ENCODE assay signal across 8 cellular contexts in the genomic region with DNA sequence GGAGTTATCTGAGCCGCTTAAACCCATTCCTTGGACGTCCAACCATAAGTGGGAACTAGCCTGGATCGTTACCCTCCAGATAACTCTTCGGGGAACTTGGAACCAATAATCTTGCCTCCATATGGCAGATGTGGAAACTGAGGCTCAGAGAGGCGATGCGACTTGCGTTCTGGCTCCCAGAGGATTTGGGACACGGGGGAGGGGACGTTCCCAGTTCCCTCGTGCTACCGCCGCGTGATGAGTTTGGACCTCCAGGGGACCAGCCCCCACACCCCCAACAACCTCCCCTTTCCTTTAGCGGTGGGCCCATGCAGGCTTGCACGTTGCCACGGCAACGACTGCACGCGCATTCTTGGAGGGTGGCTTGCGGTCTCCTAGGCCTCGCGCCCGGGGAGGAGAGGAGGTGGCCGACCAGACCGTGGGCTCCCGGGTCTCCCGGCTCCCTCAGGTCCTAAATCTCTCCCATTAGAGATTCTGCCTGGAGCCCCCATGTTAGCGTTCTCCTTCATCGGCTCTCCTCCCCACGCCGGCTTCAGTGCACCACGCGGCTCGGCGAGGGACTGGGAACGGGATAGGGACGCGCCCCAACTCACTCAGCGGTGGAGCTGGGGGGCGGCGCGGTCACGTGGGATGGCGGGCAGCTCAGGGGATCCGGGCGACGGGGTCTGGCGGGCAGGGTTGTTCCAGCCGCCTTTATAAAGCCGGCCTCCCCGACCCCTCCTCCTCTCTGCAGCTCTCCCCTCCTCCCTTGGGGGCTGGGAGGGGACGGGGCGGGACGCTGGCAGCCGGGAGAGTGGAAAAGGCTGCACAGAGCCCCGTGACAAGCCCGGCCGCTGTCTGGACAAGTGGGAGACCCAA. TPM values are rescaled to one million over a fixed set of nuclear protein-coding genes. Genes with fewer than 3 reads are reported as not detected.
DNase-seq lines count a peak whose midpoint lies in the region; TF ChIP-seq lines count a peak whose summit lies in the region.

A gene with protein sequence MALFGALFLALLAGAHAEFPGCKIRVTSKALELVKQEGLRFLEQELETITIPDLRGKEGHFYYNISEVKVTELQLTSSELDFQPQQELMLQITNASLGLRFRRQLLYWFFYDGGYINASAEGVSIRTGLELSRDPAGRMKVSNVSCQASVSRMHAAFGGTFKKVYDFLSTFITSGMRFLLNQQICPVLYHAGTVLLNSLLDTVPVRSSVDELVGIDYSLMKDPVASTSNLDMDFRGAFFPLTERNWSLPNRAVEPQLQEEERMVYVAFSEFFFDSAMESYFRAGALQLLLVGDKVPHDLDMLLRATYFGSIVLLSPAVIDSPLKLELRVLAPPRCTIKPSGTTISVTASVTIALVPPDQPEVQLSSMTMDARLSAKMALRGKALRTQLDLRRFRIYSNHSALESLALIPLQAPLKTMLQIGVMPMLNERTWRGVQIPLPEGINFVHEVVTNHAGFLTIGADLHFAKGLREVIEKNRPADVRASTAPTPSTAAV (minus strand): TSS at position 670 of the 858 bp plus-strand sequence. CDS start 703 bp downstream, outside the sequence.

- TF ChIP-seq CTCF in retinal pigment epithelial cell (conservative IDR thresholded peaks at IDR 0.05; ENCODE audit: low read depth, low read length), result no peak

- no peaks in the 10 kb centered on the region for H3K27me3 ChIP-seq in SJSA1 (replicated peaks)

- no peaks in the 10 kb centered on the region for H3K36me3 ChIP-seq in SJSA1

- H3K4me1 ChIP-seq in SJSA1 (replicated peaks), result peaks cover 13% of the 10 kb centered on the region

- H3K4me3 ChIP-seq in SJSA1 (peak within 1 kb of the TSS; percentile 27), retinal pigment epithelial cell (ENCODE audit: low read length) (peak within 1 kb of the TSS; percentile 66)

- DNase-seq in activated T-cell treated with anti-CD3 and anti-CD28 coated beads for 48 hours (ENCODE audit: low read depth), result peak; percentile 25
- DNase-seq in activated T-cell treated with anti-CD3 and anti-CD28 coated beads for 4 hours, result no peak
- DNase-seq in SJSA1 (ENCODE audit: low read depth in 1 of 2, low spot score in 2 of 2), result peak; percentile 56 to 74
- peak in 50 of 61 donors; percentile 10 to 83 (median 47) for DNase-seq in caudate nucleus (lab: John Stamatoyannopoulos, UW)
- peak; percentile 67 for DNase-seq in iPS-NIHi11 (ENCODE audit: low spot score)
- DNase-seq in retinal pigment epithelial cell (ENCODE audit: low read depth), result no peak
- DNase-seq in NCI-H187 (lab: John Stamatoyannopoulos, UW), result no peak
- DNase-seq in NCI-H1436 treated with DMSO at 0.1 percent for 48 hours (lab: John Stamatoyannopoulos, UW), result no peak

- H3K27ac ChIP-seq in SJSA1 (no peak within 1 kb of the TSS), caudate nucleus (ENCODE audit: low read depth, low read length) (peak within 1 kb of the TSS; percentile 87)

- no peaks in the 10 kb centered on the region for H3K9me3 ChIP-seq in SJSA1 (replicated peaks)

RNA-seq across cellular contexts. Expression of the gene that starts here (rescaled TPM):
- 4.2 and 6.6 TPM in 2 replicates for total RNA-seq in SJSA1 (2014; rRNA removed; shearing (Covaris generic))

Comparison
In these comparisons a context has a peak if more than half of its experiments do, and no peak if none do; other contexts are left out.
1. DNase-seq: peak in activated T-cell treated with anti-CD3 and anti-CD28 coated beads for 48 hours (single experiment), SJSA1 (2 of 2), caudate nucleus (50 of 61) and iPS-NIHi11 (single experiment); none in activated T-cell treated with anti-CD3 and anti-CD28 coated beads for 4 hours (single experiment), retinal pigment epithelial cell (single experiment), NCI-H187 (0 of 2) and NCI-H1436 treated with DMSO at 0.1 percent for 48 hours (single experiment).